Comparison of ENCODE assay signal across 8 cellular contexts in genomic region chr10:11225935-11226334, GRCh38.
A peak's percentile ranks its signal among the peaks of the same experiment; 100 is the strongest.
DNase-seq lines count a peak whose midpoint lies in the region; ATAC-seq and TF ChIP-seq lines count a peak whose summit lies in the region.

No MANE protein-coding gene starts in this region.

- no TSS peak for BruUV-seq in Calu3 (replicated peaks; lab: Mats Ljungman, UMichigan)

- no peaks in the 10 kb centered on the region for H3K9me3 Mint-ChIP-seq in activated CD4-positive, alpha-beta memory T cell treated with anti-CD3 and anti-CD28 coated beads for 36 hours
- peaks cover 3% of the 10 kb centered on the region for H3K9me3 Mint-ChIP-seq in Calu3 (ENCODE audit: low read depth, unreplicated experiment)

- CTCF ChIA-PET in activated CD4-positive, alpha-beta memory T cell treated with anti-CD3 and anti-CD28 coated beads for 36 hours (lab: Charles Lee) = interaction anchor here (1.1 to 2.7 kb wide), 6 partner anchors 10 to 76 kb away, joined by 3 to 15 read pairs (median 7); no protein-coding TSS in a partner anchor
- CTCF ChIA-PET in Calu3 (lab: Charles Lee) = no interaction called here

- in situ Hi-C loops in GM13976 (cut with MboI; ENCODE audit: low sequenced_read_pairs, unreplicated experiment) = no loop called here

- intact Hi-C loops in activated CD4-positive, alpha-beta memory T cell treated with anti-CD3 and anti-CD28 coated beads for 36 hours (cut with micrococcal nuclease) = loop anchor here (1.0 kb wide), 4 partner anchors 8 to 50 kb away; no protein-coding TSS in a partner anchor
- intact Hi-C loops in Calu3 (cut with micrococcal nuclease; ENCODE audit: unreplicated experiment) = no loop called here

- peak overlapping the region; percentile 97 for H3K27ac Mint-ChIP-seq in activated CD4-positive, alpha-beta memory T cell treated with anti-CD3 and anti-CD28 coated beads for 36 hours
- no peak overlapping the region for H3K27ac Mint-ChIP-seq in Calu3 (ENCODE audit: unreplicated experiment)

- H3K36me3 Mint-ChIP-seq in activated CD4-positive, alpha-beta memory T cell treated with anti-CD3 and anti-CD28 coated beads for 36 hours = peaks cover 56% of the 10 kb centered on the region
- H3K36me3 Mint-ChIP-seq in Calu3 (ENCODE audit: insufficient read depth, unreplicated experiment) = no peaks in the 10 kb centered on the region

- no peaks in the 10 kb centered on the region for H3K27me3 Mint-ChIP-seq in activated CD4-positive, alpha-beta memory T cell treated with anti-CD3 and anti-CD28 coated beads for 36 hours
- H3K27me3 Mint-ChIP-seq in Calu3 (ENCODE audit: unreplicated experiment) = peaks cover 38% of the 10 kb centered on the region

- H3K4me1 Mint-ChIP-seq in activated CD4-positive, alpha-beta memory T cell treated with anti-CD3 and anti-CD28 coated beads for 36 hours (ENCODE audit: low read depth) = peaks cover 95% of the 10 kb centered on the region
- no peaks in the 10 kb centered on the region for H3K4me1 Mint-ChIP-seq in Calu3 (ENCODE audit: low read depth, unreplicated experiment)

- TF ChIP-seq CTCF in Calu3 (IDR thresholded peaks at IDR 0.05; ENCODE audit: unreplicated experiment) = no peak
- TF ChIP-seq CTCF in GM13976 (IDR thresholded peaks at IDR 0.05; ENCODE audit: borderline replicate concordance, control extremely low read depth, extremely low read depth, insufficient read depth, missing control alignments) = no peak

- peak; percentile 42 for ATAC-seq in HG03439 (IDR thresholded peaks at IDR 0.05; ENCODE audit: unreplicated experiment)

- peak; percentile 67 for DNase-seq in activated naive CD4-positive, alpha-beta T cell treated with Interleukin-2 at 50 U/mL for 16 hours
- no peak for DNase-seq in activated naive CD4-positive, alpha-beta T cell (lab: John Stamatoyannopoulos, UW)
- peak; percentile 88 for DNase-seq in activated CD4-positive, alpha-beta memory T cell treated with anti-CD3 and anti-CD28 coated beads for 36 hours
- peak; percentile 23 for DNase-seq in medulla oblongata (ENCODE audit: extremely low spot score)
- no peak for DNase-seq in Calu3
- DNase-seq in GM13976 (ENCODE audit: low spot score) = no peak
- no peak for DNase-seq in amniotic stem cell (lab: John Stamatoyannopoulos, UW)

- POLR2A ChIA-PET in activated CD4-positive, alpha-beta memory T cell treated with anti-CD3 and anti-CD28 coated beads for 36 hours (lab: Charles Lee) = interaction anchor here (1.1 to 3.9 kb wide), 16 partner anchors 8 to 76 kb away, joined by 3 to 48 read pairs (median 8); no protein-coding TSS in a partner anchor

- peak overlapping the region; percentile 62 for H3K4me3 Mint-ChIP-seq in activated CD4-positive, alpha-beta memory T cell treated with anti-CD3 and anti-CD28 coated beads for 36 hours
- no peak overlapping the region for H3K4me3 Mint-ChIP-seq in Calu3 (ENCODE audit: low read depth, unreplicated experiment)

Comparison
In these comparisons a context has a peak if more than half of its experiments do, and no peak if none do; other contexts are left out.
1. DNase-seq: peak in activated naive CD4-positive, alpha-beta T cell treated with Interleukin-2 at 50 U/mL for 16 hours (single experiment), activated CD4-positive, alpha-beta memory T cell treated with anti-CD3 and anti-CD28 coated beads for 36 hours (single experiment) and medulla oblongata (single experiment); none in activated naive CD4-positive, alpha-beta T cell (0 of 4), Calu3 (single experiment), GM13976 (single experiment) and amniotic stem cell (single experiment).